Comparison of ENCODE assay signal across 12 cellular contexts in genomic region chr6:112150363-112150762, GRCh38.
DNase-seq lines count a peak whose midpoint lies in the region; ATAC-seq and TF ChIP-seq lines count a peak whose summit lies in the region.
"Had no signal": no experiment of that assay in that cellular context is flagged by ENCODE, and none has a peak within 500 bp of the region (broad histone marks: within the 10 kb centered on the region; RNA-seq: fewer than 3 reads in every experiment).

No MANE protein-coding gene starts in this region.

- peaks cover 66 to 86% (median 72%) of the 10 kb centered on the region in 5 donors for H3K36me3 ChIP-seq in subcutaneous abdominal adipose tissue (ENCODE audit: control insufficient read depth in 5 of 5, insufficient read depth in 5 of 5, low read length in 5 of 5)

- DNase-seq in NCI-H1694 treated with DMSO at 0.1 percent for 48 hours (lab: John Stamatoyannopoulos, UW) (peak; percentile 27), NCI-H1694 (lab: John Stamatoyannopoulos, UW) (no peak), left cardiac atrium (no peak), dermis blood vessel endothelial cell (no peak), kidney glomerular epithelial cell (lab: John Stamatoyannopoulos, UW) (no peak)
- no peak for DNase-seq in effector CD8-positive, alpha-beta T cell (lab: John Stamatoyannopoulos, UW)
- DNase-seq: brain microvascular endothelial cell; H9; NK-92 treated with Interleukin-12 subunit alpha and Interleukin-12 subunit beta, amount 100 ng/mL, for 24 hours had no signal

- ATAC-seq in SK-N-SH treated with all-trans-retinoic acid at 6 μM for 48 hours (peak; percentile 76), left cardiac atrium (peak; percentile 47 to 54)

- H3K9me3 ChIP-seq in subcutaneous abdominal adipose tissue (ENCODE audit: control insufficient read depth in 5 of 5, low read length in 5 of 5) = no peaks in the 10 kb centered on the region

- no peak overlapping the region for H3K9ac ChIP-seq in subcutaneous abdominal adipose tissue (ENCODE audit: low read length in 5 of 5)

- peak overlapping the region; percentile 44 for H3K27ac ChIP-seq in subcutaneous abdominal adipose tissue (ENCODE audit: low read depth, low read length)
- H3K27ac ChIP-seq: brain microvascular endothelial cell had no signal

- no peak overlapping the region for H3K4me3 ChIP-seq in subcutaneous abdominal adipose tissue (ENCODE audit: low read depth in 1 of 5, low read length in 5 of 5)
- H3K4me3 ChIP-seq: smooth muscle cell had no signal

- H3K4me1 ChIP-seq in subcutaneous abdominal adipose tissue (ENCODE audit: control insufficient read depth in 5 of 5, insufficient read depth in 5 of 5, low read length in 5 of 5) = peaks cover 0 to 13% (median 4%) of the 10 kb centered on the region in 5 donors

- intact Hi-C loops in left cardiac atrium (cut with DNase I) = no loop called here

- no peaks in the 10 kb centered on the region for H3K27me3 ChIP-seq in subcutaneous abdominal adipose tissue (ENCODE audit: control insufficient read depth in 5 of 5, insufficient read depth in 4 of 5, low read length in 5 of 5)
- H3K27me3 ChIP-seq: brain microvascular endothelial cell had no signal

TF ChIP-seq in SK-N-SH treated with all-trans-retinoic acid at 6 μM for 48 hours, 23 proteins besides CTCF, POLR2A, EP300 and RAD21:
- no peak for TF ChIP-seq ZFP30 (CRISPR knock-in tag; IDR thresholded peaks at IDR 0.05)
- TF ChIP-seq OSR1 (CRISPR knock-in tag; IDR thresholded peaks at IDR 0.05) = no peak
- TF ChIP-seq SNAI2 (CRISPR knock-in tag; IDR thresholded peaks at IDR 0.05) = no peak
- TF ChIP-seq RARB (CRISPR knock-in tag; IDR thresholded peaks at IDR 0.05) = no peak
- TF ChIP-seq ESRRG (CRISPR knock-in tag; IDR thresholded peaks at IDR 0.05) = no peak
- TF ChIP-seq GLIS3 (CRISPR knock-in tag; IDR thresholded peaks at IDR 0.05) = no peak
- no peak for TF ChIP-seq CSDC2 (CRISPR knock-in tag; IDR thresholded peaks at IDR 0.05)
TF ChIP-seq in SK-N-SH treated with all-trans-retinoic acid at 6 μM for 48 hours: peak in this region for 0.
